ENCODE assay signal across 8 cellular contexts in the genomic region with DNA sequence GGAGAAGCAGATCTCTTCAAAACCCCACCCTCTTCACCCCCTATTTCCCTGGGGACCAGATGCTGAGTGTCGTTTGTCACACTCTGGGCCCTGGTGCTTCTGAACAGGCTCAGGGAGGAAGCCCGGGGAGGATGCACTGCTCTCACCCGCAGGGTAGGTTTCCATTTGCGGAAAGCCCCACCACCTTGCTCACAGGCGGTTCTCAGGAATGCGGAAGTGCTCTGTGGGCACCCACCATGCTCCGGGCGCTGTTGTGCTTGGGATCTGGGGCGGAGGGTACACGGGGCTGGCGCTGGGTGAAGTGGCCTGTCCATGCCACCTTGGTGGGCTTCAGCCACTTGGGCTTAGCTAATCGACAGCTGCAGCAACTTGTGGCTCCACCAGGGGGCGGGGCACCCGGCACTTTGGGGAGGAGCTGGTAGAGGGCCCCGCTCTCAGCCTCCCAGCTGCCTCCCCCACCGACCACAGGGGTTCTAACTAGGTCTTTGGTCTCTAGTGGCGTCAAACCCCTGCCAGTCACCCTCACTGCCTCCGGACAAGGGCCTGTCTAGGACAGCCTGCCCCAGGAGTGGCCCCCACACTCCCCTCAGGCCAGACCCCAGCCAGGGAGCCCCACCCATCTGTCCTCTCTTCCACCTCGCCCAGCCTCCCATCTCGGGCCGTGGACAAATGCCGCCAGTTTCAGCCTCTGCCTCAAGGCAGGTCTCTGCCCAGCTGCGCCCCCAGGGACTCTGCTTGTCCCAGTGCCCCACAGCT. TPM values are rescaled to one million over a fixed set of nuclear protein-coding genes. Genes with fewer than 3 reads are reported as not detected.
A peak's percentile ranks its signal among the peaks of the same experiment; 100 is the strongest.
DNase-seq lines count a peak whose midpoint lies in the region; ATAC-seq and TF ChIP-seq lines count a peak whose summit lies in the region.

No MANE protein-coding gene starts in this region.

- H3K27me3 ChIP-seq in WERI-Rb-1 (ENCODE audit: insufficient read depth, low read depth, severe bottlenecking) = no peaks in the 10 kb centered on the region
- H3K27me3 ChIP-seq in lower lobe of right lung (ENCODE audit: low read depth) = peaks cover 6% of the 10 kb centered on the region

- H3K9me3 ChIP-seq in WERI-Rb-1 (ENCODE audit: severe bottlenecking) (no peaks in the 10 kb centered on the region), lower lobe of right lung (no peaks in the 10 kb centered on the region)

- H3K36me3 ChIP-seq in WERI-Rb-1 (peaks cover 37% of the 10 kb centered on the region), lower lobe of right lung (peaks cover 40% of the 10 kb centered on the region)

- TF ChIP-seq CTCF in GM10266 (IDR thresholded peaks at IDR 0.05; ENCODE audit: control insufficient read depth, insufficient read depth, low read depth, missing control alignments) = peak; percentile 68
- peak; percentile 78 for TF ChIP-seq CTCF in LNCAP (IDR thresholded peaks at IDR 0.05)
- TF ChIP-seq CTCF in WERI-Rb-1 (IDR thresholded peaks at IDR 0.05; ENCODE audit: low read depth, low read length) = peak; percentile 83
- TF ChIP-seq CTCF in cardiac fibroblast (IDR thresholded peaks at IDR 0.05; ENCODE audit: low read depth, low read length) = peak; percentile 74
- TF ChIP-seq CTCF in lower lobe of right lung (IDR thresholded peaks at IDR 0.05) = peak; percentile 69

- H3K4me3 ChIP-seq in WERI-Rb-1 (ENCODE audit: low read depth, low read length) (no peak overlapping the region), cardiac fibroblast (replicated peaks in 1 of 2; ENCODE audit: low read depth in 2 of 2, low read length in 2 of 2) (peak overlapping the region; percentile 22), lower lobe of right lung (peak overlapping the region; percentile 58)

- intact Hi-C loops in lower lobe of right lung (cut with DNase I) = no loop called here

- peak overlapping the region; percentile 31; the same call in 1 of the 2 replicates for H3K27ac ChIP-seq in WERI-Rb-1
- H3K27ac ChIP-seq in lower lobe of right lung = peak overlapping the region; percentile 85

- ATAC-seq in GM21825 (IDR thresholded peaks at IDR 0.05; ENCODE audit: unreplicated experiment) (peak; percentile 74), lower lobe of right lung (peak; percentile 81 to 85)

- peaks cover 14% of the 10 kb centered on the region for H3K4me1 ChIP-seq in lower lobe of right lung

- peak; percentile 89 for DNase-seq in GM10266 (ENCODE audit: extremely low spot score)
- DNase-seq in WERI-Rb-1 = peak; percentile 77
- DNase-seq in cardiac fibroblast (ENCODE audit: low read depth in 2 of 2) = peak; percentile 48 to 51
- peak; percentile 76 for DNase-seq in lower lobe of right lung
- peak; percentile 65 for DNase-seq in stimulated activated CD8-positive, alpha-beta memory T cell treated with anti-CD3 and anti-CD28 coated beads, Interleukin-12 subunit alpha, Interleukin-12 subunit beta, amount 100 ng/mL, for 24 hours (ENCODE audit: extremely low read depth)
- DNase-seq in globus pallidus (ENCODE audit: low spot score) = no peak

RNA-seq across cellular contexts. Expression of a gene that starts 7.4 kb away (rescaled TPM):
- total RNA-seq in lower lobe of right lung = 143 TPM

RNA-seq across cellular contexts. Expression of a gene that starts 15.6 kb away (rescaled TPM):
- total RNA-seq in lower lobe of right lung = 8.8 TPM

RNA-seq across cellular contexts. Expression of a gene that starts 25.4 kb away (rescaled TPM):
- not detected for total RNA-seq in lower lobe of right lung

RNA-seq across cellular contexts. Expression of a gene that starts 30.5 kb away (rescaled TPM):
- 677 TPM for total RNA-seq in lower lobe of right lung

RNA-seq across cellular contexts. Expression of a gene that starts 36.4 kb away (rescaled TPM):
- total RNA-seq in lower lobe of right lung = not detected
